8 cellular contexts compared by ENCODE assay signal in the genomic region with DNA sequence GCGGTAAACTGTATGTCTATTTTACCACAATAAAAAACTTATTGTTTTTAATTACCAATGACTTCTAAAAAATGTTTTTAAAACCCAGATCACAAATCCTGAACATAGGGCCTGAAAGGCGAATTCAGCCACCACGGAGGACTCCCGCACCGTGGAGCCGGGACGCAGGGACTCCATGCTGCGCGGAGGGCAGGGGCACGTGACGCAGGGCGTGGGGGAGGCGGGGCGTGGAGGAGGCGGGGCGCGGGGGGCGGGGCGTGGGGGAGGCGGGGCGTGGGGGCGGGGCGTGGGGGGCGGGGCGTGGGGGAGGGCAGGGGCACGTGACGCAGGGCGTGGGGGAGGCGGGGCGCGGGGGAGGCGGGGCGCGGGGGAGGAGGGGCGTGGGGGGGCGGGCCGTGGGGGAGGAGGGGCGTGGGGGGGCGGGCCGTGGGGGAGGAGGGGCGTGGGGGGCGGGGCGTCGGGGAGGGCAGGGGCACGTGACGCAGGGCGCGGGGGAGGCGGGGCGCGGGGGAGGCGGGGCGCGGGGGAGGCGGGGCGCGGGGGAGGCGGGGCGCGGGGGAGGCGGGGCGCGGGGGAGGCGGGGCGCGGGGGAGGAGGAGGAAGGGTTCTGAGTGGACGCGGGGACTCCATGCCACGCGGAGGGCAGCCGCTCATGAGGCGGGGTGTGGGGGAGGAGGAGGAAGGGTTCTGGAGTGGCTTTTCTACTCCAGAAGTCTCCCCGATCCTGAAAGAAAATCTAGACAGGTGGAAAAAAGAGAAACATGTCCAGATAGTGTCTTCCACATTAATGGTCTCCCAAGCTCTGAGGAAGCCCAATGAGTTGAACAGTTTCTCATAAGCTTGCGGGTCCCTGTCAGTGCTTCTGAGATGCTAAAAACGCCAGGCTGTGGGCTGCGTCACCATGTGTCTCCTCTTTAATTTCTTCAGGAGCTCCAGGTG. TPM values are rescaled to one million over a fixed set of nuclear protein-coding genes. Genes with fewer than 3 reads are reported as not detected.
A peak's percentile ranks its signal among the peaks of the same experiment; 100 is the strongest.
DNase-seq lines count a peak whose midpoint lies in the region; ATAC-seq and TF ChIP-seq lines count a peak whose summit lies in the region.

No MANE protein-coding gene starts in this region.

- H3K27me3 ChIP-seq in GM06990 (replicated peaks; ENCODE audit: control insufficient read depth, insufficient read depth, low read length) (no peaks in the 10 kb centered on the region; the same call in 1 of the 2 replicates), lung (ENCODE audit: control insufficient read depth, insufficient read depth) (no peaks in the 10 kb centered on the region)

- ATAC-seq in HG02798 (IDR thresholded peaks at IDR 0.05; ENCODE audit: poor library complexity, unreplicated experiment), result peak; percentile 66
- peak; percentile 67 for ATAC-seq in lung (ENCODE audit: insufficient read depth, low FRiP score)
- no peak for ATAC-seq in HG03097 (IDR thresholded peaks at IDR 0.05; ENCODE audit: low FRiP score, unreplicated experiment)

- peak overlapping the region; percentile 51 for H3K4me3 ChIP-seq in GM06990 (replicated peaks; ENCODE audit: low read depth, low read length)
- H3K4me3 ChIP-seq in lung, result no peak overlapping the region

- H3K27ac ChIP-seq in lung (ENCODE audit: low read depth in 1 of 2, low read length in 1 of 2), result peak overlapping the region; percentile 26 to 90

- no peaks in the 10 kb centered on the region for H3K9me3 ChIP-seq in lung (ENCODE audit: control insufficient read depth in 2 of 2, insufficient read depth in 1 of 2, low read length in 1 of 2)

- H3K4me1 ChIP-seq in lung (ENCODE audit: control insufficient read depth in 2 of 2, insufficient read depth in 2 of 2, low read length in 2 of 2), result peaks cover 0 to 7% of the 10 kb centered on the region in 2 donors

- H3K36me3 ChIP-seq in GM06990 (ENCODE audit: control insufficient read depth, insufficient read depth, low read length), result no peaks in the 10 kb centered on the region
- H3K36me3 ChIP-seq in lung (ENCODE audit: control insufficient read depth in 2 of 2, insufficient read depth in 2 of 2, low read length in 2 of 2), result no peaks in the 10 kb centered on the region

- DNase-seq in GM06990 (ENCODE audit: extremely low read depth, insufficient read length), result peak; percentile 54
- peak; percentile 31 for DNase-seq in NCI-H345 treated with DMSO at 0.1 percent for 48 hours (lab: John Stamatoyannopoulos, UW; ENCODE audit: unreplicated experiment)
- DNase-seq in activated CD8-positive, alpha-beta memory T cell treated with anti-CD3 and anti-CD28 coated beads for 24 hours, result peak; percentile 84
- DNase-seq in effector CD4-positive, alpha-beta T cell, result peak; percentile 71
- peak; percentile 75 for DNase-seq in lung (ENCODE audit: low spot score)
- peak; percentile 48 to 69 (median 51) for DNase-seq in stimulated activated CD4-positive, alpha-beta T cell treated with anti-CD3 and anti-CD28 coated beads, TNF-alpha, amount 100 ng/mL, for 4 hours (ENCODE audit: low read depth in 3 of 3)

- TF ChIP-seq CTCF in GM06990 (IDR thresholded peaks at IDR 0.05; ENCODE audit: insufficient read depth, low read length, poor library complexity, severe bottlenecking), result no peak
- no peak for TF ChIP-seq CTCF in lung (IDR thresholded peaks at IDR 0.05; ENCODE audit: control extremely low read depth, extremely low read depth)

- WGBS in lung, 2 donors, result 4 to 6% methylated on average over 28 to 36 of the region's 76 CpGs

RNA-seq across cellular contexts. Expression of a gene that starts 4.4 kb away (rescaled TPM):
- not detected for total RNA-seq in lung
- polyA plus RNA-seq in lung, result not detected

RNA-seq across cellular contexts. Expression of a gene that starts 31.5 kb away (rescaled TPM):
- total RNA-seq in lung, result 10 to 100 TPM in 1 of 2 donors, 1 to 10 TPM in 1; 6.1 to 18.8 TPM
- 1 to 10 TPM; 2.5 to 9.2 TPM for polyA plus RNA-seq in lung

RNA-seq across cellular contexts. Expression of a gene that starts 48.5 kb away (rescaled TPM):
- total RNA-seq in lung, result under 1 TPM; 0.21 to 0.26 TPM
- under 1 TPM; 0.04 to 0.07 TPM for polyA plus RNA-seq in lung

RNA-seq across cellular contexts. Expression of a gene that starts 54.4 kb away (rescaled TPM):
- 10 to 100 TPM; 36.8 to 86.2 TPM for total RNA-seq in lung
- 10 to 100 TPM; 31.5 to 37.8 TPM for polyA plus RNA-seq in lung

RNA-seq across cellular contexts. Expression of a gene that starts 55.3 kb away (rescaled TPM):
- total RNA-seq in lung, result 10 to 100 TPM; 73.7 to 88.1 TPM
- polyA plus RNA-seq in lung, result 10 to 100 TPM; 29.2 to 41.3 TPM

Comparison
In these comparisons a context has a peak if more than half of its experiments do, and no peak if none do; other contexts are left out.
1. DNase-seq: peak in every context shown above with its lines; median percentile 84 in activated CD8-positive, alpha-beta memory T cell treated with anti-CD3 and anti-CD28 coated beads for 24 hours; 75 in lung; 71 in effector CD4-positive, alpha-beta T cell; 54 in GM06990; 51 in stimulated activated CD4-positive, alpha-beta T cell treated with anti-CD3 and anti-CD28 coated beads, TNF-alpha, amount 100 ng/mL, for 4 hours; 31 in NCI-H345 treated with DMSO at 0.1 percent for 48 hours.